19 cellular contexts compared by ENCODE assay signal in the genomic region with DNA sequence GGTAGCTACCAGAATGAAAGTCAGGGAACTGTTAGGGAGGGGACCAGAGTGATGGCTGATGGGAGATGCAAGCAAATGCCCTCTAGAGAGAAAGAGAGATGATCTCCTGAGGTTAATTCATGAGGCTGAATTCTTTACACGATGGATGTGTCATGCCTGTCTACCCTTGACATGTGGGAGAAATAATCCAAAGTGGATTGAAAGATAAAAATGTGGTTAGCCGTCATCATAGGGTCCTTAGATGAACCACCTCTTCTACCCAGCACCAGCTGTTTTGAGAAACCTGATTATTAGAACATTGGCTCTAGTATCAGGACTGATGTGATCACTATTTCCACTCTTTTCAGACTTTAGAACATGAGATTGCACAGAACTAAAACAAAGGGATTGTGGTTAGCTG. TPM values are rescaled to one million over a fixed set of nuclear protein-coding genes. Genes with fewer than 3 reads are reported as not detected.
DNase-seq lines count a peak whose midpoint lies in the region; ATAC-seq and TF ChIP-seq lines count a peak whose summit lies in the region.
"Had no signal": no experiment of that assay in that cellular context is flagged by ENCODE, and none has a peak within 500 bp of the region (broad histone marks: within the 10 kb centered on the region; RNA-seq: fewer than 3 reads in every experiment).

No MANE protein-coding gene starts in this region.

- H3K27me3 ChIP-seq in heart left ventricle: peaks cover 0 to 3% (median 0%) of the 10 kb centered on the region in 9 donors
- H3K27me3 ChIP-seq in right atrium auricular region: no peaks in the 10 kb centered on the region
- no peaks in the 10 kb centered on the region for H3K27me3 ChIP-seq in skeletal muscle tissue (ENCODE audit: control insufficient read depth in 3 of 3, insufficient read depth in 3 of 3, low read length in 3 of 3)
- H3K27me3 ChIP-seq: BLaER1 treated with 17β-estradiol and CSF1 and Interleukin-3, amounts not matched to agents 10 nM and 100 nM had no signal

- no peaks in the 10 kb centered on the region for H3K36me3 Mint-ChIP-seq in osteocyte (ENCODE audit: unreplicated experiment)
- H3K36me3 Mint-ChIP-seq: CD8-positive, alpha-beta T cell had no signal

- H3K4me1 Mint-ChIP-seq in osteocyte (ENCODE audit: unreplicated experiment): peaks cover 6% of the 10 kb centered on the region
- H3K4me1 Mint-ChIP-seq: B cell had no signal

- H3K4me1 ChIP-seq in heart left ventricle (peaks cover 0 to 57% (median 22%) of the 10 kb centered on the region in 12 donors), right atrium auricular region (peaks cover 0 to 28% of the 10 kb centered on the region in 2 donors), skeletal muscle tissue (ENCODE audit: control insufficient read depth in 3 of 3, insufficient read depth in 3 of 3, low read length in 3 of 3) (peaks cover 13 to 35% (median 35%) of the 10 kb centered on the region in 3 donors)
- H3K4me1 ChIP-seq: BLaER1 treated with 17β-estradiol and CSF1 and Interleukin-3, amounts not matched to agents 10 nM and 100 nM had no signal

- in situ Hi-C loops in KBM-7 (cut with MboI; ENCODE audit: low pct_unique_long_range_greater_than_20kb, low sequenced_read_pairs): no loop called here

- TF ChIP-seq CTCF in heart left ventricle (IDR thresholded peaks at IDR 0.05) (no peak), right atrium auricular region (IDR thresholded peaks at IDR 0.05) (no peak), osteocyte (IDR thresholded peaks at IDR 0.05) (no peak), GM10266 (IDR thresholded peaks at IDR 0.05; ENCODE audit: control insufficient read depth, insufficient read depth, low read depth, missing control alignments) (no peak)

- TF ChIP-seq POLR2A in heart left ventricle (IDR thresholded peaks at IDR 0.05): no peak

- H3K9me3 ChIP-seq in heart left ventricle: no peaks in the 10 kb centered on the region
- H3K9me3 ChIP-seq in right atrium auricular region: no peaks in the 10 kb centered on the region
- H3K9me3 ChIP-seq in skeletal muscle tissue (ENCODE audit: control insufficient read depth in 3 of 3, low read length in 3 of 3): no peaks in the 10 kb centered on the region
- H3K9me3 ChIP-seq: BLaER1 treated with 17β-estradiol and CSF1 and Interleukin-3, amounts not matched to agents 10 nM and 100 nM had no signal

- H3K27me3 Mint-ChIP-seq in osteocyte (ENCODE audit: unreplicated experiment): no peaks in the 10 kb centered on the region

- H3K9me3 Mint-ChIP-seq in osteocyte (ENCODE audit: unreplicated experiment): no peaks in the 10 kb centered on the region
- H3K9me3 Mint-ChIP-seq: CD8-positive, alpha-beta T cell; GM23338 had no signal

- WGBS in heart left ventricle, 4 donors: 38 to 54% (median 51%) methylated on average over 2 of the region's 2 CpGs

- peak; percentile 12 to 32 (median 20) for ATAC-seq in heart left ventricle
- ATAC-seq in Right ventricle myocardium inferior: no peak
- ATAC-seq: CD8-positive, alpha-beta T cell; GM23338 had no signal

- H3K27ac Mint-ChIP-seq in osteocyte (ENCODE audit: unreplicated experiment): no peak overlapping the region
- H3K27ac Mint-ChIP-seq: B cell; CD8-positive, alpha-beta T cell; GM23338 had no signal

- H3K36me3 ChIP-seq in heart left ventricle (peaks cover 0 to 3% (median 0%) of the 10 kb centered on the region in 9 donors), right atrium auricular region (no peaks in the 10 kb centered on the region), skeletal muscle tissue (ENCODE audit: control insufficient read depth in 3 of 3, insufficient read depth in 3 of 3, low read length in 3 of 3) (no peaks in the 10 kb centered on the region)
- H3K36me3 ChIP-seq: BLaER1 treated with 17β-estradiol and CSF1 and Interleukin-3, amounts not matched to agents 10 nM and 100 nM had no signal

- intact Hi-C loops in heart left ventricle (cut with DNase I) (loop anchor here in 4 of 10 donors (5.0 kb wide), 1 partner anchor 51 kb away; a partner anchor contains a TSS), Right ventricle myocardium inferior (cut with DNase I) (no loop called here)

- no peak overlapping the region for H3K4me3 Mint-ChIP-seq in osteocyte (ENCODE audit: unreplicated experiment)
- H3K4me3 Mint-ChIP-seq: B cell; CD8-positive, alpha-beta T cell; GM23338 had no signal

- no peak overlapping the region for H3K9ac ChIP-seq in skeletal muscle tissue (ENCODE audit: low read depth in 1 of 3, low read length in 3 of 3)
- H3K9ac ChIP-seq: BLaER1 treated with 17β-estradiol and CSF1 and Interleukin-3, amounts not matched to agents 10 nM and 100 nM had no signal

- no peak overlapping the region for H3K4me3 ChIP-seq in heart left ventricle
- no peak overlapping the region for H3K4me3 ChIP-seq in right atrium auricular region
- H3K4me3 ChIP-seq in skeletal muscle tissue (ENCODE audit: low read length in 3 of 3): no peak overlapping the region
- H3K4me3 ChIP-seq: BLaER1 treated with 17β-estradiol and CSF1 and Interleukin-3, amounts not matched to agents 10 nM and 100 nM; GM23338 had no signal

- DNase-seq in heart left ventricle (no peak), Right ventricle myocardium inferior (ENCODE audit: missing footprints) (no peak), right atrium auricular region (ENCODE audit: low spot score) (no peak), osteocyte (ENCODE audit: extremely low spot score, unreplicated experiment) (peak; percentile 5), GM10266 (ENCODE audit: extremely low spot score) (no peak), KBM-7 (no peak), COR-L47 (lab: John Stamatoyannopoulos, UW) (no peak)
- DNase-seq: CD8-positive, alpha-beta T cell; DMS 273 treated with DMSO at 0.1 percent for 48 hours; DMS53; DND-41; EL; HCEC 1CT; IMR-90 had no signal

- peak overlapping the region in 8 of 12 donors; percentile 13 to 89 (median 53) for H3K27ac ChIP-seq in heart left ventricle
- H3K27ac ChIP-seq in right atrium auricular region: peak overlapping the region; percentile 52 to 70
- H3K27ac ChIP-seq in skeletal muscle tissue (ENCODE audit: low read depth, low read length): peak overlapping the region; percentile 64
- H3K27ac ChIP-seq: BLaER1 treated with 17β-estradiol and CSF1 and Interleukin-3, amounts not matched to agents 10 nM and 100 nM had no signal

RNA-seq across cellular contexts. Expression of a gene that starts 53.6 kb away (rescaled TPM):
- total RNA-seq in heart left ventricle (10 to 100 TPM; 14.6 to 24.9 (median 16.5) TPM), Right ventricle myocardium inferior (16.4 TPM), right atrium auricular region (1 to 10 TPM; 8.2 to 8.5 TPM), osteocyte (6.1 and 7.4 TPM in 2 replicates), skeletal muscle tissue (20.4 TPM)
- polyA plus RNA-seq in heart left ventricle: 10 to 100 TPM; 10.6 to 11.4 TPM
- total RNA-seq: A172 had no signal
